ENCODE assay signal across 8 cellular contexts in genomic region chr4:86934772-86935498, GRCh38. TPM values are rescaled to one million over a fixed set of nuclear protein-coding genes. Genes with fewer than 3 reads are reported as not detected.
DNase-seq lines count a peak whose midpoint lies in the region; ATAC-seq, FAIRE-seq and TF ChIP-seq lines count a peak whose summit lies in the region.

A gene with protein sequence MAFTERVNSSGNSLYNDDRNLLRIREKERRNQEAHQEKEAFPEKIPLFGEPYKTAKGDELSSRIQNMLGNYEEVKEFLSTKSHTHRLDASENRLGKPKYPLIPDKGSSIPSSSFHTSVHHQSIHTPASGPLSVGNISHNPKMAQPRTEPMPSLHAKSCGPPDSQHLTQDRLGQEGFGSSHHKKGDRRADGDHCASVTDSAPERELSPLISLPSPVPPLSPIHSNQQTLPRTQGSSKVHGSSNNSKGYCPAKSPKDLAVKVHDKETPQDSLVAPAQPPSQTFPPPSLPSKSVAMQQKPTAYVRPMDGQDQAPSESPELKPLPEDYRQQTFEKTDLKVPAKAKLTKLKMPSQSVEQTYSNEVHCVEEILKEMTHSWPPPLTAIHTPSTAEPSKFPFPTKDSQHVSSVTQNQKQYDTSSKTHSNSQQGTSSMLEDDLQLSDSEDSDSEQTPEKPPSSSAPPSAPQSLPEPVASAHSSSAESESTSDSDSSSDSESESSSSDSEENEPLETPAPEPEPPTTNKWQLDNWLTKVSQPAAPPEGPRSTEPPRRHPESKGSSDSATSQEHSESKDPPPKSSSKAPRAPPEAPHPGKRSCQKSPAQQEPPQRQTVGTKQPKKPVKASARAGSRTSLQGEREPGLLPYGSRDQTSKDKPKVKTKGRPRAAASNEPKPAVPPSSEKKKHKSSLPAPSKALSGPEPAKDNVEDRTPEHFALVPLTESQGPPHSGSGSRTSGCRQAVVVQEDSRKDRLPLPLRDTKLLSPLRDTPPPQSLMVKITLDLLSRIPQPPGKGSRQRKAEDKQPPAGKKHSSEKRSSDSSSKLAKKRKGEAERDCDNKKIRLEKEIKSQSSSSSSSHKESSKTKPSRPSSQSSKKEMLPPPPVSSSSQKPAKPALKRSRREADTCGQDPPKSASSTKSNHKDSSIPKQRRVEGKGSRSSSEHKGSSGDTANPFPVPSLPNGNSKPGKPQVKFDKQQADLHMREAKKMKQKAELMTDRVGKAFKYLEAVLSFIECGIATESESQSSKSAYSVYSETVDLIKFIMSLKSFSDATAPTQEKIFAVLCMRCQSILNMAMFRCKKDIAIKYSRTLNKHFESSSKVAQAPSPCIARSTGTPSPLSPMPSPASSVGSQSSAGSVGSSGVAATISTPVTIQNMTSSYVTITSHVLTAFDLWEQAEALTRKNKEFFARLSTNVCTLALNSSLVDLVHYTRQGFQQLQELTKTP (plus strand): TSS chr4:86935011. CDS start chr4:86948534, 13,523 bp downstream.

- H3K4me1 ChIP-seq in OCI-LY1 (ENCODE audit: insufficient read depth, low read length, severe bottlenecking) (peaks cover 61% of the 10 kb centered on the region), mucosa of descending colon (ENCODE audit: low read depth) (peaks cover 34% of the 10 kb centered on the region)

- peaks cover 11% of the 10 kb centered on the region; the same call in 1 of the 2 replicates for H3F3A ChIP-seq in OCI-LY1 (ENCODE audit: insufficient read depth, low read length)

- peak within 1 kb of the TSS; percentile 78 for H3K4me3 ChIP-seq in OCI-LY1 (ENCODE audit: low read depth, low read length, poor library complexity, severe bottlenecking)
- peak within 1 kb of the TSS; percentile 83 for H3K4me3 ChIP-seq in mucosa of descending colon

- FAIRE-seq in D721Med (lab: Jason Lieb, UNC) = no peak

- H3K4me2 ChIP-seq in OCI-LY1 (ENCODE audit: low read length) = peak within 1 kb of the TSS; percentile 85

- peak within 1 kb of the TSS; percentile 75 for H3K27ac ChIP-seq in OCI-LY1 (ENCODE audit: low read depth, low read length, poor library complexity, severe bottlenecking)

- no peaks in the 10 kb centered on the region for H3K9me2 ChIP-seq in OCI-LY1 (ENCODE audit: low read depth, low read length)

- no peaks in the 10 kb centered on the region for H3K36me3 ChIP-seq in OCI-LY1 (ENCODE audit: insufficient read depth, low read length)
- H3K36me3 ChIP-seq in mucosa of descending colon (ENCODE audit: low read depth) = no peaks in the 10 kb centered on the region

- peak within 1 kb of the TSS; percentile 82 for H3K9ac ChIP-seq in OCI-LY1 (ENCODE audit: low read length)

- intact Hi-C loops in mucosa of descending colon (cut with DNase I, micrococcal nuclease) = loop anchor here (5.0 to 10.0 kb wide), 2 partner anchors 70 to 77 kb away; no protein-coding TSS in a partner anchor

- H3K27me3 ChIP-seq in OCI-LY1 (ENCODE audit: insufficient read depth, low read length) = no peaks in the 10 kb centered on the region

- TF ChIP-seq CTCF in D721Med (IDR thresholded peaks at IDR 0.05; ENCODE audit: insufficient read depth, missing control alignments) = peak; percentile 19
- TF ChIP-seq CTCF in OCI-LY1 (IDR thresholded peaks at IDR 0.05; ENCODE audit: low read length) = 0 out of 2 replicates have a peak, but pooled peaks have one; percentile 19
- peak; percentile 45 for TF ChIP-seq CTCF in mucosa of descending colon (IDR thresholded peaks at IDR 0.05)

- DNase-seq in D721Med (ENCODE audit: insufficient read length, low spot score) (peak; percentile 84), HuH-7 (ENCODE audit: low spot score) (peak; percentile 76), epidermal melanocyte (ENCODE audit: insufficient read length, low spot score) (peak; percentile 87), mucosa of descending colon (peak; percentile 91 to 97 (median 97))
- peak; percentile 93 for DNase-seq in activated CD8-positive, alpha-beta memory T cell treated with anti-CD3 and anti-CD28 coated beads, Interleukin-2, amount 50 U/mL, for 48 hours
- peak; percentile 44 to 75 for DNase-seq in stimulated activated CD8-positive, alpha-beta memory T cell treated with anti-CD3 and anti-CD28 coated beads, Interleukin-4, amount 100 ng/mL, for 4 hours (ENCODE audit: low read depth in 2 of 2, low spot score in 1 of 2)

- H4K20me1 ChIP-seq in OCI-LY1 (ENCODE audit: insufficient read depth, low read length) = no peaks in the 10 kb centered on the region

- no peaks in the 10 kb centered on the region for H3K9me3 ChIP-seq in OCI-LY1 (ENCODE audit: low read length)
- H3K9me3 ChIP-seq in mucosa of descending colon = no peaks in the 10 kb centered on the region

- peak; percentile 51 for ATAC-seq in GM21515 (IDR thresholded peaks at IDR 0.05; ENCODE audit: unreplicated experiment)
- ATAC-seq in mucosa of descending colon = peak; percentile 87

- peak within 1 kb of the TSS; percentile 75; the same call in 1 of the 2 replicates for H2AFZ ChIP-seq in OCI-LY1 (ENCODE audit: low read length)

- peaks cover 11% of the 10 kb centered on the region for H3K79me2 ChIP-seq in OCI-LY1 (ENCODE audit: insufficient read depth, low read length)

RNA-seq across cellular contexts. Expression of the gene that starts here (rescaled TPM):
- total RNA-seq in mucosa of descending colon = 100 to 1,000 TPM in 2 of 3 donors, 10 to 100 TPM in 1; 84.0 to 150 (median 120) TPM

Comparison
In these comparisons a context has a peak if more than half of its experiments do, and no peak if none do; other contexts are left out.
1. Peak in every context shown above with its lines: DNase-seq, ATAC-seq, H3K4me3 ChIP-seq and H3K27ac ChIP-seq.